ENCODE assay signal across 17 cellular contexts in genomic region chr9:18610956-18611355, GRCh38.
DNase-seq lines count a peak whose midpoint lies in the region; ATAC-seq lines count a peak whose summit lies in the region.
"Had no signal": no experiment of that assay in that cellular context is flagged by ENCODE, and none has a peak within 500 bp of the region (broad histone marks: within the 10 kb centered on the region; RNA-seq: fewer than 3 reads in every experiment).

No MANE protein-coding gene starts in this region.

- H3K36me3 ChIP-seq in mesodermal cell (ENCODE audit: control insufficient read depth, insufficient read depth, low read length), result no peaks in the 10 kb centered on the region
- H3K36me3 ChIP-seq: lower lobe of right lung, neural progenitor cell had no signal

- DNase-seq in COLO668 (lab: John Stamatoyannopoulos, UW; ENCODE audit: unreplicated experiment) (peak; percentile 21), NCI-H1092 (lab: John Stamatoyannopoulos, UW) (peak; percentile 66), amygdala (lab: John Stamatoyannopoulos, UW) (peak in 29 of 56 donors; percentile 5 to 84 (median 31)), GDM1 (lab: John Stamatoyannopoulos, UW) (no peak)
- DNase-seq: activated effector memory CD4-positive, alpha-beta T cell treated with anti-CD3 and anti-CD28 coated beads, Interleukin-2, amount 50 U/mL, for 16 hours; Calu3; lower lobe of right lung; MM.1S; NCI-H446 treated with DMSO at 0.1 percent for 48 hours; PC-9; T-cell had no signal

- peaks cover 3% of the 10 kb centered on the region for H3K4me1 ChIP-seq in mesodermal cell (ENCODE audit: control insufficient read depth, insufficient read depth, low read length, poor library complexity, severe bottlenecking)

- ATAC-seq in HG03521 (IDR thresholded peaks at IDR 0.05; ENCODE audit: unreplicated experiment) (no peak), HG03354 (IDR thresholded peaks at IDR 0.05; ENCODE audit: poor library complexity, severe bottlenecking, unreplicated experiment) (no peak), HG02678 (IDR thresholded peaks at IDR 0.05; ENCODE audit: unreplicated experiment) (no peak)
- ATAC-seq: lower lobe of right lung; stimulated activated effector memory CD8-positive, alpha-beta T cell treated with anti-CD3 and anti-CD28 coated beads, Interleukin-12 subunit alpha, Interleukin-12 subunit beta, amount 100 ng/mL, for 72 hours; T-cell had no signal

- no peak overlapping the region for H3K4me3 ChIP-seq in mesodermal cell (ENCODE audit: extremely low read depth, insufficient read depth, low read length, poor library complexity, severe bottlenecking)
- H3K4me3 ChIP-seq: lower lobe of right lung, neural progenitor cell, PC-9 had no signal

- no peaks in the 10 kb centered on the region for H3K9me3 ChIP-seq in mesodermal cell (ENCODE audit: control insufficient read depth, low read length)
- H3K9me3 ChIP-seq: lower lobe of right lung had no signal

- WGBS in mesodermal cell (ENCODE audit: insufficient coverage in 2 of 2), 2 experiments, result 83% methylated on average over 1 of the region's 3 CpGs; no CpG with 5 or more reads in 1 of the 2 experiments

- H3K27ac ChIP-seq in mesodermal cell (ENCODE audit: low read depth, low read length, severe bottlenecking), result peak overlapping the region; percentile 36
- H3K27ac ChIP-seq: lower lobe of right lung, neural progenitor cell, PC-9 had no signal
